ENCODE assay signal across 1 cellular context in genomic region chr2:46339676-46340459, GRCh38.
TF ChIP-seq lines count a peak whose summit lies in the region.

No MANE protein-coding gene starts in this region.

TF ChIP-seq in K562, 482 proteins besides CTCF, POLR2A, EP300 and RAD21 (continued from another document and continues in another):
- TF ChIP-seq ZBTB12 (CRISPR knock-in tag; IDR thresholded peaks at IDR 0.05) (peak; percentile 72), CHCHD3 (CRISPR knock-in tag; IDR thresholded peaks at IDR 0.05) (no peak), SLC30A9 (CRISPR knock-in tag; IDR thresholded peaks at IDR 0.05) (no peak), NUFIP1 (IDR thresholded peaks at IDR 0.05; ENCODE audit: partially characterized antibody) (peak; percentile 24), ZBTB49 (CRISPR knock-in tag; IDR thresholded peaks at IDR 0.05; ENCODE audit: borderline replicate concordance) (no peak), NR3C1 (CRISPR knock-in tag; IDR thresholded peaks at IDR 0.05) (no peak), FOXJ3 (CRISPR knock-in tag; IDR thresholded peaks at IDR 0.05) (no peak), ZBTB40 (IDR thresholded peaks at IDR 0.05) (no peak), ZBTB40 (CRISPR knock-in tag; IDR thresholded peaks at IDR 0.05) (no peak), NRF1 (conservative IDR thresholded peaks at IDR 0.05 in 1 of 2, IDR thresholded peaks at IDR 0.05 in 1 of 2) (peak; percentile 47 to 59), BDP1 (IDR thresholded peaks at IDR 0.05; ENCODE audit: insufficient read depth, insufficient read length) (no peak), MBD2 (IDR thresholded peaks at IDR 0.05; ENCODE audit: borderline replicate concordance, low read depth) (peak; percentile 77; the same call in 1 of the 2 replicates), FOXK2 (conservative IDR thresholded peaks at IDR 0.05 in 1 of 2, IDR thresholded peaks at IDR 0.05 in 1 of 2; ENCODE audit: low read depth in 2 of 2) (peak; percentile 96), MLX (CRISPR knock-in tag; conservative IDR thresholded peaks at IDR 0.05) (no peak), MAFK (IDR thresholded peaks at IDR 0.05; ENCODE audit: low read length) (peak; percentile 59), KLF1 (tag; IDR thresholded peaks at IDR 0.05) (no peak), ZNF41 (CRISPR knock-in tag; conservative IDR thresholded peaks at IDR 0.05) (0 out of 2 replicates have a peak, but pooled peaks have one; percentile 12), ZNF311 (CRISPR knock-in tag; IDR thresholded peaks at IDR 0.05) (peak; percentile 87), ZNF146 (CRISPR knock-in tag; IDR thresholded peaks at IDR 0.05; ENCODE audit: unreplicated experiment) (no peak), KDM2B (CRISPR knock-in tag; IDR thresholded peaks at IDR 0.05) (0 out of 2 replicates have a peak, but pooled peaks have one; percentile 62), ZNF212 (CRISPR knock-in tag; IDR thresholded peaks at IDR 0.05) (no peak), ZNF551 (CRISPR knock-in tag; IDR thresholded peaks at IDR 0.05) (no peak), ELF2 (CRISPR knock-in tag; IDR thresholded peaks at IDR 0.05) (no peak), NCOR1 (IDR thresholded peaks at IDR 0.05) (peak; percentile 97), BCL6 (CRISPR knock-in tag; IDR thresholded peaks at IDR 0.05) (peak; percentile 58; the same call in 1 of the 2 replicates), RBM22 (IDR thresholded peaks at IDR 0.05; ENCODE audit: low read depth, low read length, poor library complexity, severe bottlenecking) (no peak), KLF6 (CRISPR knock-in tag; IDR thresholded peaks at IDR 0.05; ENCODE audit: borderline replicate concordance) (peak; percentile 87), MAFG (tag; conservative IDR thresholded peaks at IDR 0.05) (peak; percentile 64), FOXO4 (CRISPR knock-in tag; IDR thresholded peaks at IDR 0.05) (no peak), FUS (optimal IDR thresholded peaks at IDR 0.05; ENCODE audit: low read depth, low read length) (no peak)
- TF ChIP-seq, protein P1, sequence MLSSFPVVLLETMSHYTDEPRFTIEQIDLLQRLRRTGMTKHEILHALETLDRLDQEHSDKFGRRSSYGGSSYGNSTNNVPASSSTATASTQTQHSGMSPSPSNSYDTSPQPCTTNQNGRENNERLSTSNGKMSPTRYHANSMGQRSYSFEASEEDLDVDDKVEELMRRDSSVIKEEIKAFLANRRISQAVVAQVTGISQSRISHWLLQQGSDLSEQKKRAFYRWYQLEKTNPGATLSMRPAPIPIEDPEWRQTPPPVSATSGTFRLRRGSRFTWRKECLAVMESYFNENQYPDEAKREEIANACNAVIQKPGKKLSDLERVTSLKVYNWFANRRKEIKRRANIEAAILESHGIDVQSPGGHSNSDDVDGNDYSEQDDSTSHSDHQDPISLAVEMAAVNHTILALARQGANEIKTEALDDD (IDR thresholded peaks at IDR 0.05), result peak; percentile 91
- TF ChIP-seq, protein P2, sequence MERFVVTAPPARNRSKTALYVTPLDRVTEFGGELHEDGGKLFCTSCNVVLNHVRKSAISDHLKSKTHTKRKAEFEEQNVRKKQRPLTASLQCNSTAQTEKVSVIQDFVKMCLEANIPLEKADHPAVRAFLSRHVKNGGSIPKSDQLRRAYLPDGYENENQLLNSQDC (CRISPR knock-in tag; IDR thresholded peaks at IDR 0.05), result no peak
- TF ChIP-seq, protein P3, sequence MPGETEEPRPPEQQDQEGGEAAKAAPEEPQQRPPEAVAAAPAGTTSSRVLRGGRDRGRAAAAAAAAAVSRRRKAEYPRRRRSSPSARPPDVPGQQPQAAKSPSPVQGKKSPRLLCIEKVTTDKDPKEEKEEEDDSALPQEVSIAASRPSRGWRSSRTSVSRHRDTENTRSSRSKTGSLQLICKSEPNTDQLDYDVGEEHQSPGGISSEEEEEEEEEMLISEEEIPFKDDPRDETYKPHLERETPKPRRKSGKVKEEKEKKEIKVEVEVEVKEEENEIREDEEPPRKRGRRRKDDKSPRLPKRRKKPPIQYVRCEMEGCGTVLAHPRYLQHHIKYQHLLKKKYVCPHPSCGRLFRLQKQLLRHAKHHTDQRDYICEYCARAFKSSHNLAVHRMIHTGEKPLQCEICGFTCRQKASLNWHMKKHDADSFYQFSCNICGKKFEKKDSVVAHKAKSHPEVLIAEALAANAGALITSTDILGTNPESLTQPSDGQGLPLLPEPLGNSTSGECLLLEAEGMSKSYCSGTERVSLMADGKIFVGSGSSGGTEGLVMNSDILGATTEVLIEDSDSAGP (CRISPR knock-in tag; IDR thresholded peaks at IDR 0.05), result no peak
- TF ChIP-seq, protein P4, sequence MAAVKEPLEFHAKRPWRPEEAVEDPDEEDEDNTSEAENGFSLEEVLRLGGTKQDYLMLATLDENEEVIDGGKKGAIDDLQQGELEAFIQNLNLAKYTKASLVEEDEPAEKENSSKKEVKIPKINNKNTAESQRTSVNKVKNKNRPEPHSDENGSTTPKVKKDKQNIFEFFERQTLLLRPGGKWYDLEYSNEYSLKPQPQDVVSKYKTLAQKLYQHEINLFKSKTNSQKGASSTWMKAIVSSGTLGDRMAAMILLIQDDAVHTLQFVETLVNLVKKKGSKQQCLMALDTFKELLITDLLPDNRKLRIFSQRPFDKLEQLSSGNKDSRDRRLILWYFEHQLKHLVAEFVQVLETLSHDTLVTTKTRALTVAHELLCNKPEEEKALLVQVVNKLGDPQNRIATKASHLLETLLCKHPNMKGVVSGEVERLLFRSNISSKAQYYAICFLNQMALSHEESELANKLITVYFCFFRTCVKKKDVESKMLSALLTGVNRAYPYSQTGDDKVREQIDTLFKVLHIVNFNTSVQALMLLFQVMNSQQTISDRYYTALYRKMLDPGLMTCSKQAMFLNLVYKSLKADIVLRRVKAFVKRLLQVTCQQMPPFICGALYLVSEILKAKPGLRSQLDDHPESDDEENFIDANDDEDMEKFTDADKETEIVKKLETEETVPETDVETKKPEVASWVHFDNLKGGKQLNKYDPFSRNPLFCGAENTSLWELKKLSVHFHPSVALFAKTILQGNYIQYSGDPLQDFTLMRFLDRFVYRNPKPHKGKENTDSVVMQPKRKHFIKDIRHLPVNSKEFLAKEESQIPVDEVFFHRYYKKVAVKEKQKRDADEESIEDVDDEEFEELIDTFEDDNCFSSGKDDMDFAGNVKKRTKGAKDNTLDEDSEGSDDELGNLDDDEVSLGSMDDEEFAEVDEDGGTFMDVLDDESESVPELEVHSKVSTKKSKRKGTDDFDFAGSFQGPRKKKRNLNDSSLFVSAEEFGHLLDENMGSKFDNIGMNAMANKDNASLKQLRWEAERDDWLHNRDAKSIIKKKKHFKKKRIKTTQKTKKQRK (IDR thresholded peaks at IDR 0.05; ENCODE audit: borderline replicate concordance, low read depth, low read length), result no peak
- TF ChIP-seq, protein P5, sequence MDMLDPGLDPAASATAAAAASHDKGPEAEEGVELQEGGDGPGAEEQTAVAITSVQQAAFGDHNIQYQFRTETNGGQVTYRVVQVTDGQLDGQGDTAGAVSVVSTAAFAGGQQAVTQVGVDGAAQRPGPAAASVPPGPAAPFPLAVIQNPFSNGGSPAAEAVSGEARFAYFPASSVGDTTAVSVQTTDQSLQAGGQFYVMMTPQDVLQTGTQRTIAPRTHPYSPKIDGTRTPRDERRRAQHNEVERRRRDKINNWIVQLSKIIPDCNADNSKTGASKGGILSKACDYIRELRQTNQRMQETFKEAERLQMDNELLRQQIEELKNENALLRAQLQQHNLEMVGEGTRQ (CRISPR knock-in tag; IDR thresholded peaks at IDR 0.05), result peak; percentile 84
- TF ChIP-seq, protein P6, sequence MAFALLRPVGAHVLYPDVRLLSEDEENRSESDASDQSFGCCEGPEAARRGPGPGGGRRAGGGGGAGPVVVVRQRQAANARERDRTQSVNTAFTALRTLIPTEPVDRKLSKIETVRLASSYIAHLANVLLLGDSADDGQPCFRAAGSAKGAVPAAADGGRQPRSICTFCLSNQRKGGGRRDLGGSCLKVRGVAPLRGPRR (CRISPR knock-in tag; IDR thresholded peaks at IDR 0.05), result no peak; the same call in 1 of the 2 replicates
